In the genomic region with DNA sequence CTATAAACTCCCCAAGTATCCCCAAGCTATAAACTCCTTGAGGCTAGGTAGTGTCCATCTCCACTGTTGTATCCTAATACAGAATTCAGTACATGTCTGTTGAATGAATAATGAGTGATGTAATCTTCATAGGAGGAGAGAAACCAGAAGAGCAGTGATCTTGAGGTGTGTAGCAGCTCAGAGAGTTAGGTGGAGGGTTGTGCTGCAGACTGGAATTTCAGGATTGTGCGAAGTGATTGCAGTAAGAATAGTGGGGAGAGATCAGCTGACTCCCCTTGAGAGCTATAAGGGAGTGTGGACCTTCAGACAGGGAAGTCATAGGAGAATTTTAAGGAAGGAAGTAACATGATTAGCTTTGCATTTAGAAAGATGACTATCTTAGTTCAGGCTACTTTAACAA, we compare ENCODE assay signal across 16 cellular contexts. TPM values are rescaled to one million over a fixed set of nuclear protein-coding genes. Genes with fewer than 3 reads are reported as not detected.
DNase-seq lines count a peak whose midpoint lies in the region; ATAC-seq, FAIRE-seq and TF ChIP-seq lines count a peak whose summit lies in the region.
"Had no signal": no experiment of that assay in that cellular context is flagged by ENCODE, and none has a peak within 500 bp of the region (broad histone marks: within the 10 kb centered on the region; RNA-seq: fewer than 3 reads in every experiment).

No MANE protein-coding gene starts in this region.

- no peaks in the 10 kb centered on the region; the same call in 1 of the 2 replicates for H3K36me3 Mint-ChIP-seq in HFFc6 (ENCODE audit: low read depth)
- H3K36me3 Mint-ChIP-seq in activated T-helper 17 cell treated with anti-CD3 and anti-CD28 coated beads, Interleukin-2, amount 50 U/mL, for 72 hours (ENCODE audit: low read depth): no peaks in the 10 kb centered on the region
- H3K36me3 Mint-ChIP-seq: activated naive CD4-positive, alpha-beta T cell treated with anti-CD3 and anti-CD28 coated beads, Interleukin-2, amount 50 U/mL, for 24 hours; IgD-negative memory B cell had no signal

- no peak overlapping the region for H3K4me3 Mint-ChIP-seq in HFFc6
- H3K4me3 Mint-ChIP-seq in activated T-helper 17 cell treated with anti-CD3 and anti-CD28 coated beads, Interleukin-2, amount 50 U/mL, for 72 hours: no peak overlapping the region
- H3K4me3 Mint-ChIP-seq: activated naive CD4-positive, alpha-beta T cell treated with anti-CD3 and anti-CD28 coated beads, Interleukin-2, amount 50 U/mL, for 24 hours had no signal

- TF ChIP-seq CTCF in HFFc6 (IDR thresholded peaks at IDR 0.05) (no peak), keratinocyte (optimal IDR thresholded peaks at IDR 0.05 in 1 of 3, IDR thresholded peaks at IDR 0.05 in 1 of 3, conservative IDR thresholded peaks at IDR 0.05 in 1 of 3; ENCODE audit: extremely low read depth in 1 of 3, insufficient read depth in 2 of 3, low read length in 3 of 3) (no peak), BE2C (IDR thresholded peaks at IDR 0.05; ENCODE audit: low read depth, low read length) (no peak)

- in situ Hi-C loops in ACHN (cut with HindIII; ENCODE audit: low pct_ligation_motif_present, low pct_unique_long_range_greater_than_20kb, low sequenced_read_pairs): no loop called here

- no peak for ATAC-seq in activated T-helper 17 cell treated with anti-CD3 and anti-CD28 coated beads, Interleukin-2, amount 50 U/mL, for 72 hours (replicated peaks)
- ATAC-seq in HG02973 (IDR thresholded peaks at IDR 0.05; ENCODE audit: unreplicated experiment): no peak
- ATAC-seq: pancreas had no signal

- H3K4me3 ChIP-seq in keratinocyte (ENCODE audit: control insufficient read depth in 2 of 3, extremely low read depth in 1 of 3, insufficient read depth in 2 of 3, low read depth in 1 of 3, low read length in 3 of 3): no peak overlapping the region
- no peak overlapping the region for H3K4me3 ChIP-seq in BE2C (ENCODE audit: low read depth, low read length)
- H3K4me3 ChIP-seq: pancreas had no signal

- peak overlapping the region; percentile 49 for H3K27ac Mint-ChIP-seq in HFFc6
- peak overlapping the region; percentile 1 for H3K27ac Mint-ChIP-seq in activated T-helper 17 cell treated with anti-CD3 and anti-CD28 coated beads, Interleukin-2, amount 50 U/mL, for 72 hours
- H3K27ac Mint-ChIP-seq: activated naive CD4-positive, alpha-beta T cell treated with anti-CD3 and anti-CD28 coated beads, Interleukin-2, amount 50 U/mL, for 24 hours had no signal

- H3K4me2 ChIP-seq in keratinocyte (ENCODE audit: control insufficient read depth, extremely low read depth, insufficient read depth, low read depth, low read length): peak overlapping the region; percentile 66

- H3K27ac ChIP-seq in keratinocyte (ENCODE audit: control insufficient read depth, insufficient read depth, low read length): peak overlapping the region; percentile 78
- H3K27ac ChIP-seq: pancreas had no signal

- H3K9me3 ChIP-seq in keratinocyte (ENCODE audit: control insufficient read depth, low read depth, low read length) (no peaks in the 10 kb centered on the region), BE2C (no peaks in the 10 kb centered on the region)
- H3K9me3 ChIP-seq: pancreas had no signal

- H2AFZ ChIP-seq in keratinocyte (ENCODE audit: control insufficient read depth, low read length): no peak overlapping the region

- H4K20me1 ChIP-seq in keratinocyte (ENCODE audit: control insufficient read depth, extremely low read depth, insufficient read depth, low read length): no peaks in the 10 kb centered on the region

- no peaks in the 10 kb centered on the region for H3K27me3 Mint-ChIP-seq in HFFc6 (ENCODE audit: insufficient read depth)
- H3K27me3 Mint-ChIP-seq in activated T-helper 17 cell treated with anti-CD3 and anti-CD28 coated beads, Interleukin-2, amount 50 U/mL, for 72 hours: no peaks in the 10 kb centered on the region
- H3K27me3 Mint-ChIP-seq: activated naive CD4-positive, alpha-beta T cell treated with anti-CD3 and anti-CD28 coated beads, Interleukin-2, amount 50 U/mL, for 24 hours; IgD-negative memory B cell had no signal

- peaks cover 45% of the 10 kb centered on the region for H3K4me1 Mint-ChIP-seq in HFFc6 (ENCODE audit: low read depth)
- H3K4me1 Mint-ChIP-seq in activated T-helper 17 cell treated with anti-CD3 and anti-CD28 coated beads, Interleukin-2, amount 50 U/mL, for 72 hours: peaks cover 10% of the 10 kb centered on the region

- no peaks in the 10 kb centered on the region for H3K9me3 Mint-ChIP-seq in HFFc6
- H3K9me3 Mint-ChIP-seq in activated T-helper 17 cell treated with anti-CD3 and anti-CD28 coated beads, Interleukin-2, amount 50 U/mL, for 72 hours: no peaks in the 10 kb centered on the region
- H3K9me3 Mint-ChIP-seq: activated naive CD4-positive, alpha-beta T cell treated with anti-CD3 and anti-CD28 coated beads, Interleukin-2, amount 50 U/mL, for 24 hours; IgD-negative memory B cell had no signal

- peak; percentile 93 for FAIRE-seq in keratinocyte (lab: Jason Lieb, UNC)
- FAIRE-seq: pancreas, urothelium cell line had no signal

- H3K4me1 ChIP-seq in keratinocyte (ENCODE audit: control insufficient read depth, extremely low read depth, insufficient read depth, low read length) (peaks cover 31% of the 10 kb centered on the region), BE2C (no peaks in the 10 kb centered on the region)

- no peaks in the 10 kb centered on the region for H3K9me1 ChIP-seq in keratinocyte (ENCODE audit: control insufficient read depth, extremely low read depth, insufficient read depth, low read length)

- H3K27me3 ChIP-seq in keratinocyte (ENCODE audit: control insufficient read depth, extremely low read depth, insufficient read depth, low read length): no peaks in the 10 kb centered on the region
- no peaks in the 10 kb centered on the region for H3K27me3 ChIP-seq in BE2C
- H3K27me3 ChIP-seq: pancreas had no signal

- H3K36me3 ChIP-seq in keratinocyte (ENCODE audit: control insufficient read depth in 2 of 2, extremely low read depth in 1 of 2, insufficient read depth in 2 of 2, low read length in 2 of 2) (peaks cover 0 to 3% of the 10 kb centered on the region in 2 experiments), BE2C (no peaks in the 10 kb centered on the region)
- H3K36me3 ChIP-seq: pancreas had no signal

- peak overlapping the region; percentile 30 for H3K9ac ChIP-seq in keratinocyte (ENCODE audit: control insufficient read depth, extremely low read depth, insufficient read depth, low read length)

- peaks cover 51% of the 10 kb centered on the region for H3K79me2 ChIP-seq in keratinocyte (ENCODE audit: control insufficient read depth, insufficient read depth, low read length)

- DNase-seq in ACHN (peak; percentile 7), HFFc6 (no peak), keratinocyte (ENCODE audit: low read depth, low spot score) (peak; percentile 56), NCI-H446 (lab: John Stamatoyannopoulos, UW) (no peak), NCI-H1930 (lab: John Stamatoyannopoulos, UW) (no peak), BE2C (no peak)
- DNase-seq: cortex of kidney; H7; NCI-H2107; pancreas; stimulated activated CD8-positive, alpha-beta memory T cell treated with anti-CD3 and anti-CD28 coated beads, Interleukin-4, amount 100 ng/mL, for 48 hours had no signal

- dilution Hi-C loops in keratinocyte (cut with MboI; ENCODE audit: extremely low pct_ligation_motif_present, low sequenced_read_pairs): no loop called here

RNA-seq across cellular contexts. Expression of gene SNX24, which starts 4.3 kb away (rescaled TPM):
- 10 to 100 TPM; 19.7 to 24.1 (median 21.9) TPM for total RNA-seq in HFFc6 (2021; fragmentation: NEBNext Ultra II Directional; extraction: Animal tissue kit (Norgen Biotek cat#: 25700))
- total RNA-seq in activated T-helper 17 cell treated with anti-CD3 and anti-CD28 coated beads, Interleukin-2, amount 50 U/mL, for 72 hours: 10 to 100 TPM in 1 of 2 donors, 1 to 10 TPM in 1; 9.5 to 11.3 TPM
- polyA plus RNA-seq in keratinocyte: 10.6 to 15.7 TPM (median 15.0 TPM) in 3 replicates
- polyA plus RNA-seq in keratinocyte (2011; ENCODE audit: low read depth): 8.2 TPM
- polyA plus RNA-seq in keratinocyte (2011; cell fraction: cytosol; rRNA removed): 17.9 and 35.9 TPM in 2 replicates
- polyA plus RNA-seq in keratinocyte (2011; cell fraction: nucleus; rRNA removed): 17.7 and 20.0 TPM in 2 replicates
- 27.9 and 33.5 TPM in 2 replicates for polyA plus RNA-seq in keratinocyte (2012; ENCODE audit: low replicate concordance)
- 2.1 to 10.5 TPM (median 8.7 TPM) in 3 replicates for polyA minus RNA-seq in keratinocyte
- 14.0 TPM for polyA minus RNA-seq in keratinocyte (2011; cell fraction: cytosol; rRNA and poly(A)+ RNA removed)
- 7.6 and 13.8 TPM in 2 replicates for polyA minus RNA-seq in keratinocyte (2011; cell fraction: nucleus; rRNA and poly(A)+ RNA removed)
- 3.6 TPM for polyA plus RNA-seq in BE2C (2012; ENCODE audit: insufficient read depth, insufficient read length, low read depth)

Comparison
In these comparisons a context has a peak if more than half of its experiments do, and no peak if none do; other contexts are left out.
1. DNase-seq: peak in ACHN (single experiment) and keratinocyte (single experiment); none in HFFc6 (single experiment), NCI-H446 (0 of 2), NCI-H1930 (0 of 2) and BE2C (single experiment).